1 cellular context compared by ENCODE assay signal in genomic region chr10:16867990-16868389, GRCh38.
TF ChIP-seq lines count a peak whose summit lies in the region.

No MANE protein-coding gene starts in this region.

TF ChIP-seq in IMR-90, 13 proteins besides CTCF, POLR2A, EP300 and RAD21:
- TF ChIP-seq NFE2L2 (IDR thresholded peaks at IDR 0.05; ENCODE audit: low read depth, low read length) (no peak), SMC3 (IDR thresholded peaks at IDR 0.05; ENCODE audit: low read depth, low read length) (no peak), RFX5 (IDR thresholded peaks at IDR 0.05; ENCODE audit: low read depth, low read length) (no peak), MXI1 (IDR thresholded peaks at IDR 0.05; ENCODE audit: borderline replicate concordance, low read depth, low read length) (no peak), BHLHE40 (IDR thresholded peaks at IDR 0.05; ENCODE audit: low read depth, low read length) (no peak), MAZ (IDR thresholded peaks at IDR 0.05; ENCODE audit: borderline replicate concordance, low read depth, low read length) (no peak)
